8 cellular contexts compared by ENCODE assay signal in the genomic region with DNA sequence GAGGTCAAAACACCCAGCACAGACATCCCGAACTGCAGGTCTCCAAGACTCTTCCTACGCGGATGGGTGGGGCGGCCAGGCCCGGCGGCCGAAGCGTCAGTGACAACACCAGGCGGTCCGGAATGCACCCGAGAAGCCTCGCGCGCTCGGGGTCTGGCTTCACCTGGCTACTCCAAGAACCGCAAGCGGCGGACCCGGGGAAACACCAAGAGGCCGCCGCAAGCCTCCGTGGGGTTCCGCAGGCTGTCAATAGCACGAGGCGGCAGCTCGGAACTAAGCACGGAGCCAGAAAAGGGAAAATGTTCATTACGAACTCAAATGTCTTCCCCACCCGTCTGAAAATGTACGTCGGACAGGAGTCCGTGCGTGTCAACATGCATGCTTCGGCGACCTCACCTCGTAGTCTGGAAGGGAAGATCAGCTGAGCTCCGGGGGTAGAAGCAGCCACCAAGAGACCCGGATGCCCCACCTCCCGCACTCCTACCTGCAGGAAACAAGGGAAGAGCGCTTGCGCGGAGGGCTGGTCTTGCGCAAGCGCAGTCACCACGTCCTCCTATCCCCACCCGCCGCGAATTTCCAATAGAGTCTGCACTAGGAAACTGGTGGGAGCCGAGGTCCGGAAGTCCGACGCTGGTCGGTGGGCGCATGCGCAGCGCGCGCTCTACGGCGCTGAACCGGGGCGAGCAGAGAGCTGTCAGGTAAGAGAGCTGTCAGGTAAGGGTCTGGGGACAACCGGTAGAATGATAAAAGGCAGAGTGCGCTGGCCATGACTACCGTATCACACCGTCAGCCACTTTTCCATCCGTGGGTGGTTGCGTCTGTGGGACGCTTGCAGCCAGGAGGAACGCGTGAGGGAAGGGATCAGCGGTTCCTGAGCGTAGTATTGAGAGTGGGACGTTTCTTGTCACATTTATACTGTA. TPM values are rescaled to one million over a fixed set of nuclear protein-coding genes. Genes with fewer than 3 reads are reported as not detected.
DNase-seq lines count a peak whose midpoint lies in the region; ATAC-seq and TF ChIP-seq lines count a peak whose summit lies in the region.

A gene (plus strand): TSS at position 646 of the 920 bp plus-strand sequence. CDS start 3,864 bp downstream, outside the sequence.
A gene (minus strand): TSS at position 500 of the 920 bp plus-strand sequence. CDS start 958 bp downstream, outside the sequence.

- no peaks in the 10 kb centered on the region for H3K9me3 ChIP-seq in AG04450 (ENCODE audit: control insufficient read depth, insufficient read depth, low read length)
- H3K9me3 ChIP-seq in WERI-Rb-1 (ENCODE audit: severe bottlenecking), result no peaks in the 10 kb centered on the region

- H3K36me3 ChIP-seq in WERI-Rb-1, result peaks cover 27% of the 10 kb centered on the region

- H3K27ac ChIP-seq in AG04450 (ENCODE audit: low read depth, low read length), result no peak within 1 kb of the TSS
- H3K27ac ChIP-seq in WERI-Rb-1, result peak within 1 kb of the TSS; percentile 62
- H3K27ac ChIP-seq in caudate nucleus (ENCODE audit: low read depth, low read length), result peak within 1 kb of the TSS; percentile 84

- peak; percentile 93 for DNase-seq in AG04450 (ENCODE audit: low read depth, low spot score)
- peak; percentile 93 for DNase-seq in NCI-H2196 treated with DMSO at 0.1 percent for 48 hours (lab: John Stamatoyannopoulos, UW; ENCODE audit: unreplicated experiment)
- DNase-seq in WERI-Rb-1, result peak; percentile 99
- DNase-seq in caudate nucleus (lab: John Stamatoyannopoulos, UW), result peak; percentile 52 to 97 (median 93)
- peak; percentile 95 for DNase-seq in iris pigment epithelial cell (ENCODE audit: low read depth)
- peak; percentile 87 to 89 for DNase-seq in stimulated activated CD4-positive, alpha-beta T cell treated with anti-CD3 and anti-CD28 coated beads, Interleukin-12 subunit alpha, Interleukin-12 subunit beta, amount 100 ng/mL, for 24 hours (ENCODE audit: low read depth in 2 of 2)

- H3K27me3 ChIP-seq in AG04450 (ENCODE audit: control insufficient read depth, insufficient read depth, low read length) (no peaks in the 10 kb centered on the region), WERI-Rb-1 (ENCODE audit: insufficient read depth, low read depth, severe bottlenecking) (no peaks in the 10 kb centered on the region)

- POLR2A ChIA-PET in AG04450 (lab: Yijun Ruan, JAX), result interaction anchor here (0.6 kb wide), 1 partner anchor 83 kb away, joined by 5 read pairs; no protein-coding TSS in a partner anchor

- peak; percentile 86 for ATAC-seq in GM18907 (IDR thresholded peaks at IDR 0.05; ENCODE audit: unreplicated experiment)
- peak; percentile 82 for ATAC-seq in HG03139 (IDR thresholded peaks at IDR 0.05; ENCODE audit: unreplicated experiment)

- TF ChIP-seq CTCF in AG04450 (IDR thresholded peaks at IDR 0.05; ENCODE audit: low read depth, low read length), result no peak
- no peak for TF ChIP-seq CTCF in WERI-Rb-1 (IDR thresholded peaks at IDR 0.05; ENCODE audit: low read depth, low read length)

- CTCF ChIA-PET in AG04450 (lab: Charles Lee), result interaction anchor here (0.6 kb wide), 1 partner anchor 169 kb away, joined by 4 read pairs; no protein-coding TSS in a partner anchor

- H3K4me3 ChIP-seq in AG04450 (ENCODE audit: low read depth, low read length) (peak within 1 kb of the TSS; percentile 100), WERI-Rb-1 (ENCODE audit: low read depth, low read length) (peak within 1 kb of the TSS; percentile 78)

RNA-seq across cellular contexts. Expression of the first gene that starts in this region (rescaled TPM):
- 4.7 and 7.2 TPM in 2 replicates for polyA plus RNA-seq in AG04450 (2011; rRNA removed)
- 2.1 and 3.2 TPM in 2 replicates for polyA minus RNA-seq in AG04450 (2011; rRNA and poly(A)+ RNA removed)

RNA-seq across cellular contexts. Expression of the second gene that starts in this region (rescaled TPM):
- polyA plus RNA-seq in AG04450 (2011; rRNA removed), result 14.1 and 17.8 TPM in 2 replicates
- polyA minus RNA-seq in AG04450 (2011; rRNA and poly(A)+ RNA removed), result 19.5 and 24.6 TPM in 2 replicates
